Comparison of ENCODE assay signal across 11 cellular contexts in genomic region chr2:120224735-120225548, GRCh38.
DNase-seq lines count a peak whose midpoint lies in the region; ATAC-seq and FAIRE-seq lines count a peak whose summit lies in the region.
"Had no signal": no experiment of that assay in that cellular context is flagged by ENCODE, and none has a peak within 500 bp of the region (broad histone marks: within the 10 kb centered on the region; RNA-seq: fewer than 3 reads in every experiment).

No MANE protein-coding gene starts in this region.

- H3K9me3 Mint-ChIP-seq in activated naive CD4-positive, alpha-beta T cell treated with anti-CD3 and anti-CD28 coated beads, Interleukin-2, amount 10 ng/mL, durations not matched to agents 7 days and 5 days: peaks cover 5% of the 10 kb centered on the region
- no peaks in the 10 kb centered on the region for H3K9me3 Mint-ChIP-seq in central memory CD8-positive, alpha-beta T cell
- H3K9me3 Mint-ChIP-seq in stimulated activated naive CD8-positive, alpha-beta T cell treated with anti-CD3 and anti-CD28 coated beads, Interleukin-15, amount 100 ng/mL, for 72 hours: peaks cover 5 to 8% of the 10 kb centered on the region in 2 donors

- peak overlapping the region; percentile 81 for H3K4me3 Mint-ChIP-seq in activated naive CD4-positive, alpha-beta T cell treated with anti-CD3 and anti-CD28 coated beads, Interleukin-2, amount 10 ng/mL, durations not matched to agents 7 days and 5 days
- H3K4me3 Mint-ChIP-seq in central memory CD8-positive, alpha-beta T cell: peak overlapping the region; percentile 80
- H3K4me3 Mint-ChIP-seq in stimulated activated naive CD8-positive, alpha-beta T cell treated with anti-CD3 and anti-CD28 coated beads, Interleukin-15, amount 100 ng/mL, for 72 hours: peak overlapping the region; percentile 84 to 90

- peaks cover 86% of the 10 kb centered on the region for H3K4me1 Mint-ChIP-seq in activated naive CD4-positive, alpha-beta T cell treated with anti-CD3 and anti-CD28 coated beads, Interleukin-2, amount 10 ng/mL, durations not matched to agents 7 days and 5 days
- peaks cover 60% of the 10 kb centered on the region for H3K4me1 Mint-ChIP-seq in central memory CD8-positive, alpha-beta T cell
- peaks cover 89% of the 10 kb centered on the region for H3K4me1 Mint-ChIP-seq in stimulated activated naive CD8-positive, alpha-beta T cell treated with anti-CD3 and anti-CD28 coated beads, Interleukin-15, amount 100 ng/mL, for 72 hours

- DNase-seq in activated naive CD4-positive, alpha-beta T cell treated with anti-CD3 and anti-CD28 coated beads, Interleukin-2, amount 10 ng/mL, durations not matched to agents 7 days and 5 days: no peak
- DNase-seq in activated naive CD4-positive, alpha-beta T cell treated with Interleukin-2 at 50 U/mL for 16 hours: no peak
- peak; percentile 78 for DNase-seq in NCI-H510A (lab: John Stamatoyannopoulos, UW)
- DNase-seq in central memory CD8-positive, alpha-beta T cell (ENCODE audit: low spot score in 2 of 2): no peak
- DNase-seq in stimulated activated naive CD8-positive, alpha-beta T cell treated with anti-CD3 and anti-CD28 coated beads, Interleukin-15, amount 100 ng/mL, for 72 hours: no peak
- no peak for DNase-seq in RCC 7860 (ENCODE audit: low spot score)
- DNase-seq: AML-193 had no signal

- H3K36me3 Mint-ChIP-seq in activated naive CD4-positive, alpha-beta T cell treated with anti-CD3 and anti-CD28 coated beads, Interleukin-2, amount 10 ng/mL, durations not matched to agents 7 days and 5 days: peaks cover 68% of the 10 kb centered on the region
- H3K36me3 Mint-ChIP-seq in central memory CD8-positive, alpha-beta T cell (ENCODE audit: insufficient read depth): peaks cover 9% of the 10 kb centered on the region

- no peaks in the 10 kb centered on the region for H3K27me3 Mint-ChIP-seq in activated naive CD4-positive, alpha-beta T cell treated with anti-CD3 and anti-CD28 coated beads, Interleukin-2, amount 10 ng/mL, durations not matched to agents 7 days and 5 days
- no peaks in the 10 kb centered on the region for H3K27me3 Mint-ChIP-seq in central memory CD8-positive, alpha-beta T cell
- no peaks in the 10 kb centered on the region for H3K27me3 Mint-ChIP-seq in stimulated activated naive CD8-positive, alpha-beta T cell treated with anti-CD3 and anti-CD28 coated beads, Interleukin-15, amount 100 ng/mL, for 72 hours

- CTCF ChIA-PET in activated naive CD4-positive, alpha-beta T cell treated with anti-CD3 and anti-CD28 coated beads, Interleukin-2, amount 10 ng/mL, durations not matched to agents 7 days and 5 days (lab: Charles Lee): interaction anchor here (1.1 to 1.7 kb wide), 2 partner anchors 9 to 88 kb away, joined by 3 to 5 read pairs; no protein-coding TSS in a partner anchor

- H3K27ac Mint-ChIP-seq in activated naive CD4-positive, alpha-beta T cell treated with anti-CD3 and anti-CD28 coated beads, Interleukin-2, amount 10 ng/mL, durations not matched to agents 7 days and 5 days: peak overlapping the region; percentile 62
- H3K27ac Mint-ChIP-seq in central memory CD8-positive, alpha-beta T cell (ENCODE audit: low read depth): no peak overlapping the region
- H3K27ac Mint-ChIP-seq in stimulated activated naive CD8-positive, alpha-beta T cell treated with anti-CD3 and anti-CD28 coated beads, Interleukin-15, amount 100 ng/mL, for 72 hours: no peak overlapping the region

- no peak for FAIRE-seq in RCC 7860 (lab: Jason Lieb, UNC)
- FAIRE-seq: HTR-8/SVneo had no signal

- ATAC-seq in central memory CD8-positive, alpha-beta T cell (replicated peaks; ENCODE audit: extremely low read depth, poor library complexity, severe bottlenecking): no peak
- no peak for ATAC-seq in stimulated activated naive CD8-positive, alpha-beta T cell treated with anti-CD3 and anti-CD28 coated beads, Interleukin-15, amount 100 ng/mL, for 72 hours
- ATAC-seq in HG03571 (IDR thresholded peaks at IDR 0.05; ENCODE audit: unreplicated experiment) (no peak), HG03159 (IDR thresholded peaks at IDR 0.05; ENCODE audit: unreplicated experiment) (no peak)
- ATAC-seq: right lobe of liver had no signal
